Comparison of ENCODE assay signal across 8 cellular contexts in genomic region chr12:125533434-125534029, GRCh38.
DNase-seq lines count a peak whose midpoint lies in the region; ATAC-seq and TF ChIP-seq lines count a peak whose summit lies in the region.

No MANE protein-coding gene starts in this region.

- no peak overlapping the region for H2BK5ac ChIP-seq in neuronal stem cell (ENCODE audit: low read length)

- no peaks in the 10 kb centered on the region for H3K36me3 ChIP-seq in NT2/D1 (ENCODE audit: insufficient read depth, insufficient read length, low read length)
- H3K36me3 ChIP-seq in endocrine pancreas (ENCODE audit: control insufficient read depth, insufficient read depth, low read length) = no peaks in the 10 kb centered on the region
- no peaks in the 10 kb centered on the region for H3K36me3 ChIP-seq in neuronal stem cell (replicated peaks in 1 of 2; ENCODE audit: control insufficient read depth in 2 of 2, insufficient read depth in 2 of 2, low read length in 2 of 2)

- H3K4me3 ChIP-seq in NT2/D1 (ENCODE audit: insufficient read length, low read depth) (no peak overlapping the region), endocrine pancreas (ENCODE audit: control insufficient read depth, insufficient read depth, low read length) (no peak overlapping the region), neuronal stem cell (ENCODE audit: low read length in 2 of 2) (no peak overlapping the region)

- H3K23ac ChIP-seq in neuronal stem cell (ENCODE audit: low read depth, low read length, poor library complexity) = no peak overlapping the region

- no peaks in the 10 kb centered on the region for H3K9me3 ChIP-seq in NT2/D1 (ENCODE audit: insufficient read depth, low read length)
- H3K9me3 ChIP-seq in endocrine pancreas (ENCODE audit: control insufficient read depth, low read length) = no peaks in the 10 kb centered on the region
- no peaks in the 10 kb centered on the region for H3K9me3 ChIP-seq in neuronal stem cell (replicated peaks in 1 of 2; ENCODE audit: control insufficient read depth in 2 of 2, insufficient read depth in 1 of 2, low read depth in 1 of 2, low read length in 2 of 2)

- no peak overlapping the region for H4K91ac ChIP-seq in neuronal stem cell (ENCODE audit: low read depth, low read length, poor library complexity)

- TF ChIP-seq CTCF in HFFc6 (IDR thresholded peaks at IDR 0.05) = peak; percentile 51; the same call in 1 of the 2 replicates

- H2BK15ac ChIP-seq in neuronal stem cell (ENCODE audit: low read length) = no peak overlapping the region

- H3K36me3 Mint-ChIP-seq in HFFc6 (ENCODE audit: low read depth) = no peaks in the 10 kb centered on the region

- H3K79me1 ChIP-seq in neuronal stem cell (ENCODE audit: low read depth, low read length) = no peaks in the 10 kb centered on the region

- no peak overlapping the region for H4K8ac ChIP-seq in neuronal stem cell (ENCODE audit: low read depth, low read length)

- H3K27me3 ChIP-seq in NT2/D1 (ENCODE audit: insufficient read depth, insufficient read length) (no peaks in the 10 kb centered on the region), endocrine pancreas (ENCODE audit: control insufficient read depth, insufficient read depth, low read length) (no peaks in the 10 kb centered on the region), neuronal stem cell (ENCODE audit: control insufficient read depth in 3 of 3, insufficient read depth in 3 of 3, low read depth in 1 of 3, low read length in 3 of 3) (no peaks in the 10 kb centered on the region)

- H3K4me1 Mint-ChIP-seq in HFFc6 (ENCODE audit: low read depth) = no peaks in the 10 kb centered on the region

- no peak overlapping the region for H2BK12ac ChIP-seq in neuronal stem cell (ENCODE audit: low read length)

- no peak overlapping the region for H3K4me3 Mint-ChIP-seq in HFFc6

- H3K9ac ChIP-seq in NT2/D1 (ENCODE audit: insufficient read length, low read depth) = no peak overlapping the region
- H3K9ac ChIP-seq in endocrine pancreas (ENCODE audit: control insufficient read depth, insufficient read depth, low read length) = peak overlapping the region; percentile 48
- H3K9ac ChIP-seq in neuronal stem cell (ENCODE audit: low read depth, low read length, poor library complexity) = no peak overlapping the region

- H3K9me3 Mint-ChIP-seq in HFFc6 = peaks cover 29% of the 10 kb centered on the region

- H3K27ac ChIP-seq in neuronal stem cell (replicated peaks; ENCODE audit: low read length) = no peak overlapping the region

- no peak overlapping the region for H3K14ac ChIP-seq in neuronal stem cell (ENCODE audit: low read length)

- no peak overlapping the region for H3K4ac ChIP-seq in neuronal stem cell (ENCODE audit: low read length)

- no peaks in the 10 kb centered on the region for H3K27me3 Mint-ChIP-seq in HFFc6 (ENCODE audit: insufficient read depth)

- no peak overlapping the region for H3K18ac ChIP-seq in neuronal stem cell (ENCODE audit: low read length)

- WGBS in neuronal stem cell (ENCODE audit: extremely low coverage in 2 of 2, insufficient read length in 2 of 2, insufficient replicate concordance in 1 of 2), 2 donors = no CpG with 5 or more reads among the region's 29 CpGs

- H3K4me2 ChIP-seq in neuronal stem cell (ENCODE audit: insufficient read depth, low read length, poor library complexity, severe bottlenecking) = no peak overlapping the region

- H2AFZ ChIP-seq in neuronal stem cell (ENCODE audit: low read length) = no peak overlapping the region

- no peak overlapping the region for H3K27ac Mint-ChIP-seq in HFFc6

- ATAC-seq in activated CD4-positive, CD25-positive, alpha-beta regulatory T cell treated with anti-CD3 and anti-CD28 coated beads, Interleukin-2, amount 50 U/mL, for 24 hours = no peak

- no peak overlapping the region for H2AK5ac ChIP-seq in neuronal stem cell (ENCODE audit: low read depth, low read length)

- H3K4me1 ChIP-seq in NT2/D1 (ENCODE audit: insufficient read depth, insufficient read length) = no peaks in the 10 kb centered on the region
- H3K4me1 ChIP-seq in endocrine pancreas (ENCODE audit: control insufficient read depth, insufficient read depth, low read length) = no peaks in the 10 kb centered on the region
- H3K4me1 ChIP-seq in neuronal stem cell (ENCODE audit: control insufficient read depth in 2 of 2, insufficient read depth in 1 of 2, low read depth in 1 of 2, low read length in 2 of 2) = peaks cover 0 to 16% of the 10 kb centered on the region in 2 donors

- peak; percentile 32 for DNase-seq in activated CD4-positive, CD25-positive, alpha-beta regulatory T cell treated with anti-CD3 and anti-CD28 coated beads, Interleukin-2, amount 50 U/mL, for 72 hours
- DNase-seq in HFFc6 = no peak
- peak; percentile 58 for DNase-seq in NT2/D1 (ENCODE audit: low read depth, low spot score)
- DNase-seq in neuronal stem cell (ENCODE audit: low spot score) = peak; percentile 60
- no peak for DNase-seq in SIG-M5 treated with dmso at 0.1 percent for 504 hours (lab: John Stamatoyannopoulos, UW; ENCODE audit: unreplicated experiment)
- DNase-seq in NOMO-1 treated with DMSO at 0.1 percent for 48 hours (lab: John Stamatoyannopoulos, UW; ENCODE audit: unreplicated experiment) = no peak

- no peak overlapping the region for H2BK120ac ChIP-seq in neuronal stem cell (ENCODE audit: low read depth, low read length)

Comparison
In these comparisons a context has a peak if more than half of its experiments do, and no peak if none do; other contexts are left out.
1. DNase-seq: peak in activated CD4-positive, CD25-positive, alpha-beta regulatory T cell treated with anti-CD3 and anti-CD28 coated beads, Interleukin-2, amount 50 U/mL, for 72 hours (single experiment), NT2/D1 (single experiment) and neuronal stem cell (single experiment); none in HFFc6 (single experiment), SIG-M5 treated with dmso at 0.1 percent for 504 hours (single experiment) and NOMO-1 treated with DMSO at 0.1 percent for 48 hours (single experiment).